ENCODE assay signal across 8 cellular contexts in genomic region chr20:57351042-57351783, GRCh38. TPM values are rescaled to one million over a fixed set of nuclear protein-coding genes. Genes with fewer than 3 reads are reported as not detected.
DNase-seq lines count a peak whose midpoint lies in the region; ATAC-seq and TF ChIP-seq lines count a peak whose summit lies in the region.

TSS of gene RAE1 (plus strand) at chr20:57351255. CDS start at chr20:57354039, 2,784 bp downstream.

- intact Hi-C loops in heart left ventricle (cut with DNase I) (no loop called here), transverse colon (cut with DNase I; ENCODE audit: low total_unique reads) (no loop called here)

- H3K9ac ChIP-seq in adipocyte (ENCODE audit: low read length), result peak within 1 kb of the TSS; percentile 98

- 0 to 1% (median 0%) methylated on average over 51 to 64 of the region's 64 CpGs for WGBS in heart left ventricle, 4 donors
- 1% methylated on average over 61 of the region's 64 CpGs; no CpG with 5 or more reads in 1 of the 2 donors for WGBS in transverse colon (ENCODE audit: low coverage in 1 of 2), 2 donors

- H3K36me3 ChIP-seq in adipocyte (ENCODE audit: control insufficient read depth, insufficient read depth, low read length, severe bottlenecking) (peaks cover 6% of the 10 kb centered on the region), heart left ventricle (peaks cover 0 to 31% (median 3%) of the 10 kb centered on the region in 9 donors), transverse colon (peaks cover 0 to 25% (median 9%) of the 10 kb centered on the region in 4 donors)

- H3K27me3 ChIP-seq in adipocyte (replicated peaks; ENCODE audit: control insufficient read depth, insufficient read depth, low read length) (no peaks in the 10 kb centered on the region), heart left ventricle (no peaks in the 10 kb centered on the region), transverse colon (no peaks in the 10 kb centered on the region)

- H3K4me3 ChIP-seq in adipocyte (ENCODE audit: low read length) (peak within 1 kb of the TSS; percentile 100), heart left ventricle (peak within 1 kb of the TSS; percentile 71 to 100 (median 93)), transverse colon (peak within 1 kb of the TSS; percentile 80 to 96 (median 86))

- in situ Hi-C loops in transverse colon (cut with MboI; ENCODE audit: low pct_ligation_motif_present in 1 of 4, low pct_unique_long_range_greater_than_20kb in 1 of 4, low sequenced_read_pairs in 3 of 4), result no loop called here

- no peak for TF ChIP-seq EP300 in transverse colon (IDR thresholded peaks at IDR 0.05; ENCODE audit: low read depth)

- H3K9me3 ChIP-seq in adipocyte (ENCODE audit: control insufficient read depth, low read length) (no peaks in the 10 kb centered on the region), heart left ventricle (no peaks in the 10 kb centered on the region), transverse colon (no peaks in the 10 kb centered on the region)

- peak in 1 of 2 donors; percentile 64 for TF ChIP-seq POLR2A in heart left ventricle (IDR thresholded peaks at IDR 0.05)
- TF ChIP-seq POLR2A in transverse colon (IDR thresholded peaks at IDR 0.05), result peak; percentile 47

- peak; percentile 89 for ATAC-seq in HG02759 (IDR thresholded peaks at IDR 0.05; ENCODE audit: unreplicated experiment)
- peak; percentile 61 to 93 (median 90) for ATAC-seq in heart left ventricle

- peak; percentile 90 for DNase-seq in GM10266 (ENCODE audit: extremely low spot score)
- peak; percentile 30 for DNase-seq in NCI-H1436 treated with DMSO at 0.1 percent for 48 hours (lab: John Stamatoyannopoulos, UW)
- peak; percentile 87 for DNase-seq in T follicular helper cell (ENCODE audit: low read depth)
- DNase-seq in adipocyte (ENCODE audit: low read depth), result peak; percentile 98
- DNase-seq in heart left ventricle, result peak; percentile 90 to 94 (median 92)
- peak; percentile 91 for DNase-seq in pons (ENCODE audit: low spot score)
- peak; percentile 94 for DNase-seq in transverse colon

- no peak for TF ChIP-seq CTCF in GM10266 (IDR thresholded peaks at IDR 0.05; ENCODE audit: control insufficient read depth, insufficient read depth, low read depth, missing control alignments)
- no peak for TF ChIP-seq CTCF in heart left ventricle (IDR thresholded peaks at IDR 0.05)
- peak in 2 of 5 experiments; percentile 7 to 22 for TF ChIP-seq CTCF in transverse colon (IDR thresholded peaks at IDR 0.05)

- H3K27ac ChIP-seq in heart left ventricle (peak within 1 kb of the TSS; percentile 61 to 92 (median 86)), transverse colon (peak within 1 kb of the TSS; percentile 86 to 88 (median 88))

- H3K4me1 ChIP-seq in adipocyte (ENCODE audit: control insufficient read depth, insufficient read depth, low read length), result peaks cover 16% of the 10 kb centered on the region
- peaks cover 0 to 16% (median 10%) of the 10 kb centered on the region in 12 donors for H3K4me1 ChIP-seq in heart left ventricle
- H3K4me1 ChIP-seq in transverse colon, result peaks cover 0 to 10% (median 9%) of the 10 kb centered on the region in 4 donors

RNA-seq across cellular contexts. Expression of gene RAE1, which starts in this region (rescaled TPM):
- total RNA-seq in heart left ventricle (10 to 100 TPM; 12.9 to 18.6 (median 15.5) TPM), transverse colon (10 to 100 TPM in 3 of 4 donors, 1 to 10 TPM in 1; 5.6 to 29.9 (median 15.2) TPM)
- polyA plus RNA-seq in heart left ventricle, result 10 to 100 TPM in 1 of 2 donors, 1 to 10 TPM in 1; 7.5 to 26.8 TPM

Comparison
In these comparisons a context has a peak if more than half of its experiments do, and no peak if none do; other contexts are left out.
1. Peak in every context shown above with its lines: DNase-seq, ATAC-seq, H3K4me3 ChIP-seq and H3K27ac ChIP-seq.
2. DNase-seq: peak in every context shown above with its lines; median percentile 98 in adipocyte; 94 in transverse colon; 92 in heart left ventricle; 91 in pons; 90 in GM10266; 87 in T follicular helper cell; 30 in NCI-H1436 treated with DMSO at 0.1 percent for 48 hours.